ENCODE assay signal across 1 cellular context in genomic region chr11:76266701-76267100, GRCh38.
TF ChIP-seq lines count a peak whose summit lies in the region.

No MANE protein-coding gene starts in this region.

TF ChIP-seq in HepG2, 621 proteins besides CTCF, POLR2A, EP300 and RAD21 (continued from another document):
- TF ChIP-seq TRIM22 (IDR thresholded peaks at IDR 0.05) (no peak), RXRB (CRISPR knock-in tag; IDR thresholded peaks at IDR 0.05; ENCODE audit: borderline replicate concordance) (no peak)
